In the genomic region with DNA sequence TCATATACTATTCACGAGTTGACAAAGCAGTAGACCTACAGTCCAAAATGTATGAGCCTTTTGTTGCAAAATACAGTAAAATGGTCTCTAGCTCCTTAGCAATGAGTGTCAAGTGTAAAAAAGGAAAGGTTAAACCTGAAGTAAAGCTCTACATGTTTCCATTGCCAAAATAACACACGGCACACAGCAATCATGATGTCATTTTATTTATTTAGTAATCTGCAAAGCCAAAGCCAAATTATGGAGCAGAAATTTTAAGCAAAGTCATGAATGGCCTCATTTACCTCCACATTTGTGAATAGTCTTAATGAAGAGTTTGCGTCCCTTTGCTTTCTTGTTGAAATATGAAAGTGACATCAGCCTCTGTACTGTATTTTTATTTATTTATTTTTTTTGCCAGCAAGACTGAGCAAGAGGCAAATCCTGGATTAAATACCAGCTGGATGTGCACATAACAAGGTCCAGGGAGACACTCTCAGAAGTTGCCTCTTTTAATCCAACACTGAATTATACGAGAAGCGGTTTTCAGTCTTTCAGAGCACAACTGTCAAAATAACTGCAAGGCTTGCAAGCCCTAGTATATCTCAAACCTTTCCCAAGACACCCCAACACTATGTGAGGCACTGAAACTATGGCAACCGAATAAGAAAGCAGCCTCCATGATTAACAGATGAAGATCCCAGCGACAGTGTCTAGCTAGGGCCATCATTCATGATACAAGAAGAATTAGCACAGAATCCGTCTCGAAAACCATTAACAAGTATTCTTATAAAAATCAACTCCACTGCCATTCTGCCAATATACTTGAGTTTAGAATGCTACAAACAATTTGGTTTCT, we compare ENCODE assay signal across 1 cellular context.
TF ChIP-seq lines count a peak whose summit lies in the region.

No MANE protein-coding gene starts in this region.

TF ChIP-seq in H1, 55 proteins besides CTCF, POLR2A, EP300 and RAD21:
- TF ChIP-seq SIN3A (conservative IDR thresholded peaks at IDR 0.05 in 1 of 2, IDR thresholded peaks at IDR 0.05 in 1 of 2; ENCODE audit: low read depth in 1 of 2, low read length in 2 of 2): 0 out of 4 replicates have a peak, but pooled peaks of 1 of the 2 experiments have one; percentile 62
- TF ChIP-seq SP1 (IDR thresholded peaks at IDR 0.05; ENCODE audit: low read depth, low read length): 0 out of 2 replicates have a peak, but pooled peaks have one; percentile 10
- TF ChIP-seq SIRT6 (IDR thresholded peaks at IDR 0.05; ENCODE audit: low read length): no peak
